ENCODE assay signal across 13 cellular contexts in the genomic region with DNA sequence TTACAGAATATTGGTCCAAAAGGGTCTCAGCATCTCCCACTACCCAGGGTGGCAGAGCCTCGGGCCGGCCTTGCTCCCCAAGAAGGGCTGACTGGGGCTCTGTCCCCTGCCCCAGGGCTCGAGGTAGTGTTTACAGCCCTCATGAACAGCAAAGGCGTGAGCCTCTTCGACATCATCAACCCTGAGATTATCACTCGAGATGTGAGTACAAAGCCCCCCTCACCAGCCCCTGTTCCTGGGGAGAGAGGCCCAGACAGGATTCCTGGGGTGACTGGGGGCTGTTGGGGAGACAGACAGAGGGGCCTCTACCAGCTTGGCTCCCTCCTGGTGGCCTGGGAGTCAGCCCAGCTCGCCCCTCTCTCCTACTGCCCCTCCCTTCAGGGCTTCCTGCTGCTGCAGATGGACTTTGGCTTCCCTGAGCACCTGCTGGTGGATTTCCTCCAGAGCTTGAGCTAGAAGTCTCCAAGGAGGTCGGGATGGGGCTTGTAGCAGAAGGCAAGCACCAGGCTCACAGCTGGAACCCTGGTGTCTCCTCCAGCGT. TPM values are rescaled to one million over a fixed set of nuclear protein-coding genes. Genes with fewer than 3 reads are reported as not detected.
DNase-seq lines count a peak whose midpoint lies in the region; ATAC-seq and TF ChIP-seq lines count a peak whose summit lies in the region.
"Had no signal": no experiment of that assay in that cellular context is flagged by ENCODE, and none has a peak within 500 bp of the region (broad histone marks: within the 10 kb centered on the region; RNA-seq: fewer than 3 reads in every experiment).

No MANE protein-coding gene starts in this region.

- 56% methylated on average over 8 of the region's 9 CpGs; no CpG with 5 or more reads in 1 of the 2 donors for WGBS in transverse colon (ENCODE audit: low coverage in 1 of 2), 2 donors

- intact Hi-C loops in left colon (cut with DNase I, micrococcal nuclease) (no loop called here), transverse colon (cut with DNase I; ENCODE audit: low total_unique reads) (no loop called here)
- intact Hi-C loops in activated CD4-positive, alpha-beta T cell treated with anti-CD3 and anti-CD28 coated beads for 36 hours (cut with DNase I, micrococcal nuclease): no loop called here

- peak; percentile 51 for TF ChIP-seq POLR2A in transverse colon (IDR thresholded peaks at IDR 0.05)

- no peaks in the 10 kb centered on the region for H3K9me3 ChIP-seq in transverse colon

- H3K4me1 ChIP-seq in transverse colon: peaks cover 6 to 44% (median 20%) of the 10 kb centered on the region in 4 donors

- peaks cover 66% of the 10 kb centered on the region for H3K4me1 Mint-ChIP-seq in activated naive CD4-positive, alpha-beta T cell treated with anti-CD3 and anti-CD28 coated beads, Interleukin-2, amount 50 U/mL, for 24 hours
- H3K4me1 Mint-ChIP-seq in T-cell: peaks cover 83 to 84% (median 83%) of the 10 kb centered on the region in 3 donors
- H3K4me1 Mint-ChIP-seq in activated CD4-positive, alpha-beta T cell treated with anti-CD3 and anti-CD28 coated beads for 36 hours: peaks cover 62% of the 10 kb centered on the region

- H3K4me3 Mint-ChIP-seq in activated naive CD4-positive, alpha-beta T cell treated with anti-CD3 and anti-CD28 coated beads, Interleukin-2, amount 50 U/mL, for 24 hours: no peak overlapping the region
- H3K4me3 Mint-ChIP-seq in T-cell: no peak overlapping the region
- no peak overlapping the region for H3K4me3 Mint-ChIP-seq in activated CD4-positive, alpha-beta T cell treated with anti-CD3 and anti-CD28 coated beads for 36 hours

- in situ Hi-C loops in transverse colon (cut with MboI; ENCODE audit: low pct_ligation_motif_present in 1 of 4, low pct_unique_long_range_greater_than_20kb in 1 of 4, low sequenced_read_pairs in 3 of 4): no loop called here

- H3K27ac ChIP-seq in transverse colon: peak overlapping the region; percentile 49 to 61 (median 56)
- H3K27ac ChIP-seq: VCaP had no signal

- peaks cover 21% of the 10 kb centered on the region for H3K36me3 Mint-ChIP-seq in activated naive CD4-positive, alpha-beta T cell treated with anti-CD3 and anti-CD28 coated beads, Interleukin-2, amount 50 U/mL, for 24 hours
- peaks cover 25% of the 10 kb centered on the region for H3K36me3 Mint-ChIP-seq in T-cell
- peaks cover 52% of the 10 kb centered on the region for H3K36me3 Mint-ChIP-seq in activated CD4-positive, alpha-beta T cell treated with anti-CD3 and anti-CD28 coated beads for 36 hours (ENCODE audit: low read depth)

- no peaks in the 10 kb centered on the region for H3K36me3 ChIP-seq in transverse colon

- CTCF ChIA-PET in T-cell (lab: Charles Lee): interaction anchor here (0.6 to 1.3 kb wide), 5 partner anchors 11 to 110 kb away, joined by 3 to 10 read pairs (median 3); no protein-coding TSS in a partner anchor
- CTCF ChIA-PET in activated CD4-positive, alpha-beta T cell treated with anti-CD3 and anti-CD28 coated beads for 36 hours (lab: Charles Lee): interaction anchor here (0.6 to 3.4 kb wide), 4 partner anchors 12 to 203 kb away, joined by 3 to 21 read pairs (median 3); partner anchors contain the start of genes PSME3IP1 and RSPRY1

- H3K27me3 ChIP-seq in transverse colon: no peaks in the 10 kb centered on the region

- H3K27ac Mint-ChIP-seq in activated naive CD4-positive, alpha-beta T cell treated with anti-CD3 and anti-CD28 coated beads, Interleukin-2, amount 50 U/mL, for 24 hours: peak overlapping the region; percentile 93
- peak overlapping the region; percentile 59 to 100 for H3K27ac Mint-ChIP-seq in T-cell
- H3K27ac Mint-ChIP-seq in activated CD4-positive, alpha-beta T cell treated with anti-CD3 and anti-CD28 coated beads for 36 hours: no peak overlapping the region

- no peak for ATAC-seq in T-cell (replicated peaks in 1 of 4)
- peak; percentile 91 for ATAC-seq in left colon
- ATAC-seq in activated CD4-positive, alpha-beta T cell treated with anti-CD3 and anti-CD28 coated beads for 36 hours: no peak
- no peak for ATAC-seq in GM19023 (IDR thresholded peaks at IDR 0.05; ENCODE audit: unreplicated experiment)

- no peak for TF ChIP-seq EP300 in transverse colon (IDR thresholded peaks at IDR 0.05; ENCODE audit: low read depth)

- TF ChIP-seq CTCF in transverse colon (IDR thresholded peaks at IDR 0.05): peak in 3 of 5 experiments; percentile 11 to 47 (median 36)

- POLR2A ChIA-PET in T-cell (lab: Charles Lee): interaction anchor here in 1 of 2 donors (0.7 to 1.1 kb wide), 2 partner anchors 8 to 117 kb away, joined by 3 to 5 read pairs; no protein-coding TSS in a partner anchor
- POLR2A ChIA-PET in activated CD4-positive, alpha-beta T cell treated with anti-CD3 and anti-CD28 coated beads for 36 hours (lab: Charles Lee): interaction anchor here (0.6 to 0.8 kb wide), 3 partner anchors 63 to 531 kb away, joined by 3 read pairs; no protein-coding TSS in a partner anchor

- no peak for DNase-seq in activated naive CD4-positive, alpha-beta T cell (lab: John Stamatoyannopoulos, UW)
- DNase-seq in T-cell (no peak), left colon (peak; percentile 66 to 84), transverse colon (peak; percentile 73), NOMO-1 treated with DMSO at 0.1 percent for 48 hours (lab: John Stamatoyannopoulos, UW; ENCODE audit: unreplicated experiment) (no peak)
- DNase-seq in activated CD4-positive, alpha-beta T cell treated with anti-CD3 and anti-CD28 coated beads for 36 hours: no peak
- DNase-seq: activated T-cell treated with anti-CD3 and anti-CD28 coated beads for 4 hours, OCI-M1 had no signal

- no peaks in the 10 kb centered on the region for H3K27me3 Mint-ChIP-seq in activated naive CD4-positive, alpha-beta T cell treated with anti-CD3 and anti-CD28 coated beads, Interleukin-2, amount 50 U/mL, for 24 hours
- H3K27me3 Mint-ChIP-seq in T-cell: no peaks in the 10 kb centered on the region
- H3K27me3 Mint-ChIP-seq in activated CD4-positive, alpha-beta T cell treated with anti-CD3 and anti-CD28 coated beads for 36 hours: no peaks in the 10 kb centered on the region

- no peak overlapping the region for H3K4me3 ChIP-seq in transverse colon
- H3K4me3 ChIP-seq: smooth muscle cell had no signal

- H3K9me3 Mint-ChIP-seq in activated naive CD4-positive, alpha-beta T cell treated with anti-CD3 and anti-CD28 coated beads, Interleukin-2, amount 50 U/mL, for 24 hours: no peaks in the 10 kb centered on the region
- H3K9me3 Mint-ChIP-seq in T-cell: no peaks in the 10 kb centered on the region
- H3K9me3 Mint-ChIP-seq in activated CD4-positive, alpha-beta T cell treated with anti-CD3 and anti-CD28 coated beads for 36 hours (ENCODE audit: low read depth): no peaks in the 10 kb centered on the region

RNA-seq across cellular contexts. Expression of gene NLRC5, which starts 6.1 kb away (rescaled TPM):
- total RNA-seq in T-cell: 100 to 1,000 TPM; 390 to 711 (median 496) TPM
- 100 to 1,000 TPM in 1 of 2 donors, 10 to 100 TPM in 1; 57.7 to 125 TPM for total RNA-seq in left colon
- 100 to 1,000 TPM in 1 of 4 donors, 10 to 100 TPM in 3; 59.4 to 171 (median 73.6) TPM for total RNA-seq in transverse colon
- total RNA-seq in activated CD4-positive, alpha-beta T cell treated with anti-CD3 and anti-CD28 coated beads for 36 hours: 100 to 1,000 TPM; 143 to 175 TPM

RNA-seq across cellular contexts. Expression of gene CETP, which starts 21.5 kb away (rescaled TPM):
- total RNA-seq in T-cell (under 1 TPM in 3 of 5 donors, not detected in 2; 0.18 to 0.25 (median 0.19) TPM), left colon (under 1 TPM in 1 of 2 donors, not detected in 1; 0.28 TPM), transverse colon (under 1 TPM in 1 of 4 donors, not detected in 3; 0.55 TPM)
- under 1 TPM in 1 of 2 experiments, not detected in 1; 0.14 TPM for total RNA-seq in activated CD4-positive, alpha-beta T cell treated with anti-CD3 and anti-CD28 coated beads for 36 hours
- total RNA-seq: astrocyte, smooth muscle cell had no signal

RNA-seq across cellular contexts. Expression of gene HERPUD1, which starts 51.3 kb away (rescaled TPM):
- 100 to 1,000 TPM; 149 to 185 (median 167) TPM for total RNA-seq in T-cell
- 100 to 1,000 TPM; 156 to 184 TPM for total RNA-seq in left colon
- 100 to 1,000 TPM in 3 of 4 donors, 10 to 100 TPM in 1; 64.1 to 335 (median 186) TPM for total RNA-seq in transverse colon
- total RNA-seq in activated CD4-positive, alpha-beta T cell treated with anti-CD3 and anti-CD28 coated beads for 36 hours: 100 to 1,000 TPM; 136 to 195 TPM

Comparison
In these comparisons a context has a peak if more than half of its experiments do, and no peak if none do; other contexts are left out.
1. DNase-seq: peak in left colon (2 of 2) and transverse colon (single experiment); none in activated naive CD4-positive, alpha-beta T cell (0 of 4), T-cell (0 of 34), activated CD4-positive, alpha-beta T cell treated with anti-CD3 and anti-CD28 coated beads for 36 hours (single experiment) and NOMO-1 treated with DMSO at 0.1 percent for 48 hours (single experiment).